In genomic region chr3:106025151-106025722, GRCh38 we compare ENCODE assay signal across 11 cellular contexts.
DNase-seq lines count a peak whose midpoint lies in the region; ATAC-seq and TF ChIP-seq lines count a peak whose summit lies in the region.
"Had no signal": no experiment of that assay in that cellular context is flagged by ENCODE, and none has a peak within 500 bp of the region (broad histone marks: within the 10 kb centered on the region; RNA-seq: fewer than 3 reads in every experiment).

No MANE protein-coding gene starts in this region.

- TF ChIP-seq CTCF in body of pancreas (IDR thresholded peaks at IDR 0.05) (no peak), left lung (IDR thresholded peaks at IDR 0.05) (no peak)

- H3K36me3 ChIP-seq in body of pancreas (replicated peaks in 1 of 2; ENCODE audit: insufficient read depth in 1 of 2, low read depth in 2 of 2) (no peaks in the 10 kb centered on the region), left lung (no peaks in the 10 kb centered on the region)
- no peaks in the 10 kb centered on the region for H3K36me3 ChIP-seq in effector memory CD4-positive, alpha-beta T cell (ENCODE audit: control insufficient read depth, insufficient read depth, low read length)

- no peaks in the 10 kb centered on the region for H3K9me3 ChIP-seq in body of pancreas
- H3K9me3 ChIP-seq in left lung = no peaks in the 10 kb centered on the region
- no peaks in the 10 kb centered on the region for H3K9me3 ChIP-seq in effector memory CD4-positive, alpha-beta T cell (ENCODE audit: control insufficient read depth, low read length)

- intact Hi-C loops in body of pancreas (cut with DNase I) = no loop called here
- intact Hi-C loops in left lung (cut with DNase I) = no loop called here

- ATAC-seq in body of pancreas = peak; percentile 50
- ATAC-seq in left lung = peak; percentile 82
- ATAC-seq in HG02798 (IDR thresholded peaks at IDR 0.05; ENCODE audit: poor library complexity, unreplicated experiment) = no peak
- ATAC-seq in HG03045 (IDR thresholded peaks at IDR 0.05; ENCODE audit: unreplicated experiment) = no peak
- ATAC-seq: CD8-positive, alpha-beta T cell; stimulated activated memory B cell treated with anti-CD40 and anti-IgM and Interleukin-4, amounts not matched to agents 10 μg/mL and 1 μg/mL and 100 μg/mL, for 72 hours had no signal

- H3K4me3 ChIP-seq in body of pancreas (no peak overlapping the region), left lung (no peak overlapping the region)
- H3K4me3 ChIP-seq in effector memory CD4-positive, alpha-beta T cell (ENCODE audit: insufficient read depth, low read depth, low read length, poor library complexity, severe bottlenecking) = no peak overlapping the region

- 21% methylated on average over 4 of the region's 4 CpGs for WGBS in body of pancreas, 2 donors

- H3K4me1 ChIP-seq in body of pancreas = peaks cover 5% of the 10 kb centered on the region
- no peaks in the 10 kb centered on the region for H3K4me1 ChIP-seq in left lung
- no peaks in the 10 kb centered on the region for H3K4me1 ChIP-seq in effector memory CD4-positive, alpha-beta T cell (ENCODE audit: control insufficient read depth, insufficient read depth, low read length, poor library complexity, severe bottlenecking)

- H3K27me3 ChIP-seq in body of pancreas = no peaks in the 10 kb centered on the region
- no peaks in the 10 kb centered on the region for H3K27me3 ChIP-seq in left lung
- H3K27me3 ChIP-seq in effector memory CD4-positive, alpha-beta T cell (replicated peaks; ENCODE audit: control insufficient read depth, insufficient read depth, low read length, poor library complexity, severe bottlenecking) = no peaks in the 10 kb centered on the region

- H3K27ac ChIP-seq in body of pancreas (peak overlapping the region in 1 of 4 donors; percentile 61), left lung (peak overlapping the region in 1 of 2 donors; percentile 30)
- H3K27ac ChIP-seq in effector memory CD4-positive, alpha-beta T cell (ENCODE audit: insufficient read depth, low read length, poor library complexity, severe bottlenecking) = no peak overlapping the region

- DNase-seq in COR-L47 (lab: John Stamatoyannopoulos, UW) = peak; percentile 67
- peak; percentile 90 for DNase-seq in NCI-H1105 (lab: John Stamatoyannopoulos, UW)
- peak; percentile 10 to 49 (median 23) for DNase-seq in body of pancreas
- no peak for DNase-seq in left lung
- no peak for DNase-seq in effector memory CD4-positive, alpha-beta T cell
- no peak for DNase-seq in H4 (ENCODE audit: low spot score)
- DNase-seq: CD8-positive, alpha-beta T cell; SIG-M5 had no signal

- no peak for TF ChIP-seq POLR2A in body of pancreas (IDR thresholded peaks at IDR 0.05)

Comparison
In these comparisons a context has a peak if more than half of its experiments do, and no peak if none do; other contexts are left out.
1. DNase-seq: peak in COR-L47 (single experiment), NCI-H1105 (single experiment) and body of pancreas (4 of 4); none in left lung (0 of 2), effector memory CD4-positive, alpha-beta T cell (0 of 3) and H4 (single experiment).
2. ATAC-seq: peak in body of pancreas (single experiment) and left lung (single experiment); none in HG02798 (single experiment) and HG03045 (single experiment).